ENCODE assay signal across 16 cellular contexts in the genomic region with DNA sequence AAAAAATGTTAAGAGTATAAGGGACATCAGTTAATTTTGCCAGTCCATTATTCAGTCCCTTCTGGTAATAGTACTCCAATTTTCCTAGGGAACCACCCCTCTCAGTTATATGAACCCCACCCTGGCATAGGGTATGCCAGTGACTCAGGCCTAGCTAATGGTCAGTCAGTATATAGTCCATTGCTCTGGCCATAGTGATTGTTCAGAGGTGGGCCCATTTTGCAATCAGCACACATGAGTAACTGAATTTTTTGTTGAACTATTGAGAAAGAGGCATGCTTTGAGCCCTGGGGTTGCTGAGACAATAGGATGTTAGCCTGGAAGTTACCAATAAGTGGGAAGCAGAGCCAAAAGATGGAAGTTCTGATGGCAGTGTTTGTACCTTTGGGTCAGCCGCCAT. TPM values are rescaled to one million over a fixed set of nuclear protein-coding genes. Genes with fewer than 3 reads are reported as not detected.
DNase-seq lines count a peak whose midpoint lies in the region; ATAC-seq and TF ChIP-seq lines count a peak whose summit lies in the region.
"Had no signal": no experiment of that assay in that cellular context is flagged by ENCODE, and none has a peak within 500 bp of the region (broad histone marks: within the 10 kb centered on the region; RNA-seq: fewer than 3 reads in every experiment).

No MANE protein-coding gene starts in this region.

- H3K27ac Mint-ChIP-seq in endodermal cell: peak overlapping the region; percentile 61
- H3K27ac Mint-ChIP-seq in T-helper 17 cell: no peak overlapping the region
- H3K27ac Mint-ChIP-seq: activated CD8-positive, alpha-beta memory T cell treated with anti-CD3 and anti-CD28 coated beads, Interleukin-2, amount 10 ng/mL, durations not matched to agents 7 days and 5 days; activated naive CD8-positive, alpha-beta T cell had no signal

- H3K36me3 Mint-ChIP-seq in endodermal cell (ENCODE audit: low read depth) (peaks cover 1% of the 10 kb centered on the region), T-helper 17 cell (ENCODE audit: low read depth) (no peaks in the 10 kb centered on the region)
- H3K36me3 Mint-ChIP-seq: activated naive CD8-positive, alpha-beta T cell; natural killer cell had no signal

- H3K4me1 Mint-ChIP-seq in endodermal cell: peaks cover 14% of the 10 kb centered on the region
- peaks cover 30% of the 10 kb centered on the region for H3K4me1 Mint-ChIP-seq in T-helper 17 cell

- no peak overlapping the region for H2AFZ ChIP-seq in osteoblast (ENCODE audit: low read length)

- H3K4me3 Mint-ChIP-seq in endodermal cell (no peak overlapping the region), T-helper 17 cell (no peak overlapping the region)
- H3K4me3 Mint-ChIP-seq: activated CD8-positive, alpha-beta memory T cell treated with anti-CD3 and anti-CD28 coated beads, Interleukin-2, amount 10 ng/mL, durations not matched to agents 7 days and 5 days; activated naive CD8-positive, alpha-beta T cell; natural killer cell had no signal

- 100% methylated on average over 1 of the region's 1 CpG for WGBS in endodermal cell (ENCODE audit: insufficient coverage in 1 of 2, insufficient read length in 1 of 2), 2 experiments

- peak overlapping the region; percentile 39 for H3K4me2 ChIP-seq in osteoblast (ENCODE audit: insufficient read depth, low read length)

- peaks cover 91% of the 10 kb centered on the region for H3K79me2 ChIP-seq in osteoblast (ENCODE audit: insufficient read depth, low read length)

- H3K9ac ChIP-seq in endodermal cell (ENCODE audit: extremely low read depth, low read length, poor library complexity, severe bottlenecking): no peak overlapping the region

- H3K9me3 Mint-ChIP-seq in endodermal cell: no peaks in the 10 kb centered on the region
- H3K9me3 Mint-ChIP-seq: natural killer cell had no signal

- H3K4me3 ChIP-seq in endodermal cell (ENCODE audit: low read length) (no peak overlapping the region), osteoblast (ENCODE audit: insufficient read depth, low read length) (no peak overlapping the region)
- H3K4me3 ChIP-seq: sigmoid colon had no signal

- H3K36me3 ChIP-seq in endodermal cell (ENCODE audit: control insufficient read depth, insufficient read depth, low read length) (peaks cover 3% of the 10 kb centered on the region), osteoblast (ENCODE audit: insufficient read depth, low read length) (no peaks in the 10 kb centered on the region)
- H3K36me3 ChIP-seq: sigmoid colon had no signal

- ATAC-seq in T-helper 17 cell: no peak
- no peak for ATAC-seq in GM18502 (IDR thresholded peaks at IDR 0.05; ENCODE audit: poor library complexity, unreplicated experiment)
- ATAC-seq: activated CD8-positive, alpha-beta memory T cell treated with anti-CD3 and anti-CD28 coated beads, Interleukin-2, amount 10 ng/mL, durations not matched to agents 7 days and 5 days; natural killer cell had no signal

- peaks cover 33% of the 10 kb centered on the region for H4K20me1 ChIP-seq in osteoblast (ENCODE audit: insufficient read depth, low read length)

- H3K9me3 ChIP-seq in endodermal cell (ENCODE audit: control insufficient read depth, low read length): no peaks in the 10 kb centered on the region
- H3K9me3 ChIP-seq in osteoblast (ENCODE audit: low read depth, low read length): no peaks in the 10 kb centered on the region
- no peaks in the 10 kb centered on the region for H3K9me3 ChIP-seq in T-helper 17 cell (ENCODE audit: control insufficient read depth, low read length, poor library complexity, severe bottlenecking)
- H3K9me3 ChIP-seq: sigmoid colon had no signal

- H3K27ac ChIP-seq in endodermal cell (ENCODE audit: low read depth, low read length): no peak overlapping the region
- H3K27ac ChIP-seq in osteoblast (ENCODE audit: low read depth, low read length): peak overlapping the region; percentile 78
- no peak overlapping the region for H3K27ac ChIP-seq in substantia nigra (ENCODE audit: low read depth, low read length, poor library complexity, severe bottlenecking)
- H3K27ac ChIP-seq: HL-60, sigmoid colon had no signal

- H3K27me3 Mint-ChIP-seq in endodermal cell (ENCODE audit: insufficient read depth) (no peaks in the 10 kb centered on the region), T-helper 17 cell (no peaks in the 10 kb centered on the region)
- H3K27me3 Mint-ChIP-seq: activated CD8-positive, alpha-beta memory T cell treated with anti-CD3 and anti-CD28 coated beads, Interleukin-2, amount 10 ng/mL, durations not matched to agents 7 days and 5 days; activated naive CD8-positive, alpha-beta T cell had no signal

- TF ChIP-seq CTCF in endodermal cell (conservative IDR thresholded peaks at IDR 0.05): no peak
- no peak for TF ChIP-seq CTCF in osteoblast (IDR thresholded peaks at IDR 0.05; ENCODE audit: extremely low read depth, low read depth, low read length)

- peak; percentile 64 for DNase-seq in GM03348 (ENCODE audit: low spot score)
- DNase-seq in NCI-H226: peak; percentile 70
- no peak for DNase-seq in endodermal cell
- peak; percentile 78 for DNase-seq in osteoblast (ENCODE audit: insufficient read length, low spot score, missing footprints)
- no peak for DNase-seq in substantia nigra (lab: John Stamatoyannopoulos, UW)
- DNase-seq in T-helper 17 cell: no peak
- DNase-seq in cerebellum (ENCODE audit: low spot score): no peak
- DNase-seq: activated CD8-positive, alpha-beta memory T cell treated with anti-CD3 and anti-CD28 coated beads, Interleukin-2, amount 10 ng/mL, durations not matched to agents 7 days and 5 days; natural killer cell; NCI-H1105 treated with DMSO at 0.1 percent for 48 hours; NCI-H524 treated with DMSO at 0.1 percent for 48 hours; SHP77; sigmoid colon had no signal

- H3K27me3 ChIP-seq in endodermal cell (ENCODE audit: control insufficient read depth, insufficient read depth, low read length, poor library complexity, severe bottlenecking): no peaks in the 10 kb centered on the region
- no peaks in the 10 kb centered on the region for H3K27me3 ChIP-seq in osteoblast (ENCODE audit: insufficient read depth, low read length)
- H3K27me3 ChIP-seq: sigmoid colon had no signal

- no peaks in the 10 kb centered on the region for H3K4me1 ChIP-seq in endodermal cell (ENCODE audit: control insufficient read depth, insufficient read depth, low read length)
- H3K4me1 ChIP-seq in osteoblast (ENCODE audit: insufficient read depth, low read length): peaks cover 46% of the 10 kb centered on the region

RNA-seq across cellular contexts. Expression of a gene that starts 4.1 kb away (rescaled TPM):
- total RNA-seq in endodermal cell (10 to 100 TPM; 67.1 to 70.2 TPM), osteoblast (61.9 and 91.6 TPM in 2 replicates), T-helper 17 cell (10 to 100 TPM; 48.6 to 56.8 TPM), cerebellum (100 TPM)
- polyA plus RNA-seq in endodermal cell (2013, experiment 1 of 2): 36.1 TPM
- 37.5 TPM for polyA plus RNA-seq in endodermal cell (2013, experiment 2 of 2)

RNA-seq across cellular contexts. Expression of a gene that starts 45.5 kb away (rescaled TPM):
- 10 to 100 TPM; 39.0 to 41.5 TPM for total RNA-seq in endodermal cell
- 42.7 TPM for polyA plus RNA-seq in endodermal cell (2013, experiment 1 of 2)
- 38.0 TPM for polyA plus RNA-seq in endodermal cell (2013, experiment 2 of 2)
- 41.3 and 42.0 TPM in 2 replicates for total RNA-seq in osteoblast
- 10 to 100 TPM; 52.0 to 67.1 TPM for total RNA-seq in T-helper 17 cell
- total RNA-seq in cerebellum: 44.1 TPM

RNA-seq across cellular contexts. Expression of a gene that starts 58.5 kb away (rescaled TPM):
- total RNA-seq in endodermal cell (10 to 100 TPM; 17.2 to 18.3 TPM), osteoblast (19.7 and 23.2 TPM in 2 replicates), T-helper 17 cell (10 to 100 TPM; 40.2 to 41.7 TPM), cerebellum (19.2 TPM)
- 17.0 TPM for polyA plus RNA-seq in endodermal cell (2013, experiment 1 of 2)
- polyA plus RNA-seq in endodermal cell (2013, experiment 2 of 2): 14.1 TPM

Comparison
In these comparisons a context has a peak if more than half of its experiments do, and no peak if none do; other contexts are left out.
1. DNase-seq: peak in GM03348 (single experiment), NCI-H226 (single experiment) and osteoblast (single experiment); none in endodermal cell (single experiment), substantia nigra (0 of 49), T-helper 17 cell (0 of 3) and cerebellum (single experiment).